In the genomic region with DNA sequence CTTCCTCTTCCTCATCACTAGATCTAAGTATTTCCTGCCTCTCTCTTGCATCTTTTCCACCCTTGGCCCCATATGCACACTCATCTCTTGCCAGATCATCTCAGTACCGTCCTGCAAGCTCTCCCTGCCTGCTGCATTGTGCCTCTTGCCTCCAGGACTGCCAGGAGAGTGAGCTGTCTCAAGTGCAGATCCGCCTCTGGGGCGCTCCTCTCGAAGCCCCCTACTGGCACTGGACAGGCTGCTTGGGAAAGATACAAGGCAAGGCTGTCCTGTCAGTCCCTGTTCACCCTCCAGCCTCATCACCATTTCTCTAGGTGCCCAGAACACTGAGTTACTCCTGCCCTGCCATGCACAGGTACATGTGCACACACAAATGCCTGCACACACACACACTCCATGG, we compare ENCODE assay signal across 21 cellular contexts. TPM values are rescaled to one million over a fixed set of nuclear protein-coding genes. Genes with fewer than 3 reads are reported as not detected.
DNase-seq lines count a peak whose midpoint lies in the region; ATAC-seq and TF ChIP-seq lines count a peak whose summit lies in the region.
"Had no signal": no experiment of that assay in that cellular context is flagged by ENCODE, and none has a peak within 500 bp of the region (broad histone marks: within the 10 kb centered on the region; RNA-seq: fewer than 3 reads in every experiment).

No MANE protein-coding gene starts in this region.

- H4K20me1 ChIP-seq in DND-41 (ENCODE audit: insufficient read depth, low read length), result no peaks in the 10 kb centered on the region

- ATAC-seq in DND-41 (ENCODE audit: insufficient read depth, low read depth), result no peak
- no peak for ATAC-seq in GM18861 (IDR thresholded peaks at IDR 0.05; ENCODE audit: unreplicated experiment)

- H3K4me1 ChIP-seq in DND-41 (ENCODE audit: insufficient read depth, low read length), result no peaks in the 10 kb centered on the region
- no peaks in the 10 kb centered on the region for H3K4me1 ChIP-seq in endodermal cell (ENCODE audit: control insufficient read depth, insufficient read depth, low read length)
- H3K4me1 ChIP-seq in mesendoderm (ENCODE audit: control insufficient read depth, low read depth, low read length), result peaks cover 5% of the 10 kb centered on the region
- H3K4me1 ChIP-seq in A673 (ENCODE audit: insufficient read depth, low read length, poor library complexity, severe bottlenecking), result peaks cover 3% of the 10 kb centered on the region

- no peak overlapping the region for H2BK15ac ChIP-seq in mesendoderm (replicated peaks; ENCODE audit: low read depth)

- 92% methylated on average over 4 of the region's 4 CpGs; no CpG with 5 or more reads in 1 of the 2 experiments for WGBS in endodermal cell (ENCODE audit: insufficient coverage in 1 of 2, insufficient read length in 1 of 2), 2 experiments
- WGBS in mesendoderm (ENCODE audit: extremely low coverage, insufficient coverage, low lambda C conversion rate), result no CpG with 5 or more reads among the region's 4 CpGs

- H3K36me3 Mint-ChIP-seq in endodermal cell (ENCODE audit: low read depth), result no peaks in the 10 kb centered on the region
- H3K36me3 Mint-ChIP-seq: CD14-positive monocyte had no signal

- intact Hi-C loops in A673 (cut with micrococcal nuclease; ENCODE audit: unreplicated experiment), result loop anchor here (10.0 kb wide), 1 partner anchor 305 kb away; no protein-coding TSS in a partner anchor

- peak; percentile 6 for TF ChIP-seq CTCF in DND-41 (IDR thresholded peaks at IDR 0.05; ENCODE audit: borderline replicate concordance, extremely low read depth, low read length, poor library complexity, severe bottlenecking)
- TF ChIP-seq CTCF in endodermal cell (conservative IDR thresholded peaks at IDR 0.05), result peak; percentile 52
- TF ChIP-seq CTCF in A673 (conservative IDR thresholded peaks at IDR 0.05; ENCODE audit: low read depth, low read length), result no peak

- H3K36me3 ChIP-seq in DND-41 (ENCODE audit: insufficient read depth, low read length), result no peaks in the 10 kb centered on the region
- no peaks in the 10 kb centered on the region for H3K36me3 ChIP-seq in endodermal cell (ENCODE audit: control insufficient read depth, insufficient read depth, low read length)
- H3K36me3 ChIP-seq in mesendoderm (ENCODE audit: control insufficient read depth, insufficient read depth, low read length), result no peaks in the 10 kb centered on the region
- no peaks in the 10 kb centered on the region for H3K36me3 ChIP-seq in A673 (ENCODE audit: insufficient read depth, low read length, poor library complexity, severe bottlenecking)

- H2AK5ac ChIP-seq in mesendoderm (ENCODE audit: low read length), result no peak overlapping the region

- H2BK5ac ChIP-seq in mesendoderm (ENCODE audit: low read length), result no peak overlapping the region

- no peak overlapping the region for H2BK120ac ChIP-seq in mesendoderm (ENCODE audit: low read depth, low read length)

- peaks cover 15% of the 10 kb centered on the region for H3K27me3 Mint-ChIP-seq in endodermal cell (ENCODE audit: insufficient read depth)

- no peak overlapping the region for H3K27ac Mint-ChIP-seq in endodermal cell
- H3K27ac Mint-ChIP-seq: CD14-positive monocyte had no signal

- H3K18ac ChIP-seq in mesendoderm (ENCODE audit: low read length), result no peak overlapping the region

- H3K4me1 Mint-ChIP-seq in endodermal cell, result peaks cover 4% of the 10 kb centered on the region
- H3K4me1 Mint-ChIP-seq: CD14-positive monocyte had no signal

- H3K9me3 ChIP-seq in DND-41 (ENCODE audit: insufficient read depth, low read length, severe bottlenecking) (no peaks in the 10 kb centered on the region), endodermal cell (ENCODE audit: control insufficient read depth, low read length) (no peaks in the 10 kb centered on the region), A673 (ENCODE audit: low read depth, low read length, poor library complexity, severe bottlenecking) (no peaks in the 10 kb centered on the region)

- H3K4me3 ChIP-seq in DND-41 (ENCODE audit: low read depth in 1 of 2, low read length in 2 of 2), result no peak overlapping the region
- H3K4me3 ChIP-seq in endodermal cell (ENCODE audit: low read length), result no peak overlapping the region
- no peak overlapping the region for H3K4me3 ChIP-seq in mesendoderm (ENCODE audit: low read length)
- H3K4me3 ChIP-seq in A673 (ENCODE audit: low read depth, low read length, poor library complexity, severe bottlenecking), result no peak overlapping the region

- no TSS peak for BruUV-seq in A673 (replicated peaks; lab: Mats Ljungman, UMichigan)

- no peaks in the 10 kb centered on the region for H3K27me3 ChIP-seq in DND-41 (ENCODE audit: insufficient read depth, low read length, poor library complexity)
- no peaks in the 10 kb centered on the region for H3K27me3 ChIP-seq in endodermal cell (ENCODE audit: control insufficient read depth, insufficient read depth, low read length, poor library complexity, severe bottlenecking)
- no peaks in the 10 kb centered on the region for H3K27me3 ChIP-seq in mesendoderm (ENCODE audit: insufficient read depth, low read length, poor library complexity)
- no peaks in the 10 kb centered on the region for H3K27me3 ChIP-seq in A673 (replicated peaks; ENCODE audit: insufficient read depth, low read depth, low read length, poor library complexity)

- no peak overlapping the region for H4K5ac ChIP-seq in mesendoderm (ENCODE audit: low read length)

- H3K4me3 Mint-ChIP-seq in endodermal cell, result no peak overlapping the region
- H3K4me3 Mint-ChIP-seq: CD14-positive monocyte had no signal

- no peak overlapping the region for H3K56ac ChIP-seq in mesendoderm (ENCODE audit: low read length)

- peaks cover 48% of the 10 kb centered on the region for H3K79me1 ChIP-seq in mesendoderm (ENCODE audit: low read length)

- H3K9me3 Mint-ChIP-seq in endodermal cell, result no peaks in the 10 kb centered on the region
- H3K9me3 Mint-ChIP-seq: CD14-positive monocyte had no signal

- DNase-seq in DND-41, result no peak
- DNase-seq in RPMI7951 (ENCODE audit: low read depth), result peak; percentile 47
- peak; percentile 56 for DNase-seq in endodermal cell
- no peak for DNase-seq in mesendoderm
- no peak for DNase-seq in putamen (ENCODE audit: low spot score)
- DNase-seq in A673 (ENCODE audit: low spot score), result no peak
- DNase-seq: DMS53, GOT3, Karpas-422, MV-4-11, NCI-H1417, NCI-H1694 treated with DMSO at 0.1 percent for 48 hours, NCI-H2081 treated with DMSO at 0.1 percent for 48 hours, NCI-H2171 treated with DMSO at 0.1 percent for 48 hours, NCI-H524 treated with DMSO at 0.1 percent for 48 hours, SHP77, SW 1271 had no signal

- H2AFZ ChIP-seq in DND-41 (ENCODE audit: low read depth, low read length), result no peak overlapping the region

- no peak overlapping the region for H3K4ac ChIP-seq in mesendoderm (ENCODE audit: low read depth, low read length)

- POLR2A ChIA-PET in A673 (lab: Charles Lee; ENCODE audit: low non-redundant PET), result no interaction called here

- H3K27ac ChIP-seq in DND-41 (ENCODE audit: low read length) (no peak overlapping the region), endodermal cell (ENCODE audit: low read depth, low read length) (no peak overlapping the region), mesendoderm (ENCODE audit: low read depth, low read length) (no peak overlapping the region), A673 (ENCODE audit: low read depth, low read length, poor library complexity, severe bottlenecking) (no peak overlapping the region)

- H3K9ac ChIP-seq in DND-41 (ENCODE audit: low read depth, low read length) (no peak overlapping the region), endodermal cell (ENCODE audit: extremely low read depth, low read length, poor library complexity, severe bottlenecking) (no peak overlapping the region), mesendoderm (ENCODE audit: low read length) (no peak overlapping the region)

- no peak overlapping the region for H4K8ac ChIP-seq in mesendoderm (ENCODE audit: low read depth, low read length)

- CTCF ChIA-PET in A673 (lab: Charles Lee), result no interaction called here

- peak overlapping the region; percentile 34 for H3K23ac ChIP-seq in mesendoderm (ENCODE audit: low read length)

- no peaks in the 10 kb centered on the region for H3K79me2 ChIP-seq in DND-41 (ENCODE audit: insufficient read depth, low read length)
- peaks cover 52% of the 10 kb centered on the region for H3K79me2 ChIP-seq in mesendoderm (ENCODE audit: control insufficient read depth, insufficient read depth, low read length)

- no peak overlapping the region for H3K4me2 ChIP-seq in DND-41 (ENCODE audit: insufficient read depth, low read length)
- no peak overlapping the region for H3K4me2 ChIP-seq in mesendoderm (ENCODE audit: low read length)

RNA-seq across cellular contexts. Expression of gene SYNDIG1, which starts 10.2 kb away (rescaled TPM):
- 10.2 and 12.6 TPM in 2 replicates for total RNA-seq in RPMI7951 (2014; rRNA removed; shearing (Covaris generic))
- total RNA-seq in endodermal cell (1 to 10 TPM; 5.5 to 6.8 TPM), A673 (2021) (16.6 and 17.9 TPM in 2 replicates)
- polyA plus RNA-seq in endodermal cell (2013, experiment 1 of 2), result 4.6 TPM
- 4.9 TPM for polyA plus RNA-seq in endodermal cell (2013, experiment 2 of 2)
- polyA plus RNA-seq in mesendoderm (2013, experiment 1 of 2), result 1.9 TPM
- 1.7 TPM for polyA plus RNA-seq in mesendoderm (2013, experiment 2 of 2)
- total RNA-seq: G401, M059J had no signal
- polyA plus RNA-seq: CD14-positive monocyte had no signal

Comparison
In these comparisons a context has a peak if more than half of its experiments do, and no peak if none do; other contexts are left out.
1. DNase-seq: peak in RPMI7951 (single experiment) and endodermal cell (single experiment); none in DND-41 (single experiment), mesendoderm (single experiment), putamen (single experiment) and A673 (single experiment).